1 cellular context compared by ENCODE assay signal in the genomic region with DNA sequence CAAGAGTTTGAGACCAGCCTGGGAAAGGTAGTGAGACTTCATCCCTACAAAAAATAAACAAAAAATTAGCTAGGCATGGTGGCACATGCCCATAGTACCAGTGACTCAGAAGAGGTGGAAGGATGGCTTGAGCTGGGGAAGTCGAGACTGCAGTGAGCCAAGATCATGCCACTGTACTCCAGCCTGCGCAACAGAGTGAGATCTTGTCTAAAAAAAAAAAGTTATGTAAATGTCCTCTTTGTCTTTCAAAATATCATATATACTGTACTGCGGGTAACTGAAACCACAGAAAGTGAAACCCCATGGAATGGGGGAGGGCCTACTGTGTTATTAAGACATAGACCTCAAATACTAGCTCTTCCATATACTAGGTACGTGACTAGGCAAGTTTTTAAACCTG.
TF ChIP-seq lines count a peak whose summit lies in the region.

No MANE protein-coding gene starts in this region.

TF ChIP-seq in GM12878, 131 proteins besides CTCF, POLR2A, EP300 and RAD21:
- TF ChIP-seq, protein P1, sequence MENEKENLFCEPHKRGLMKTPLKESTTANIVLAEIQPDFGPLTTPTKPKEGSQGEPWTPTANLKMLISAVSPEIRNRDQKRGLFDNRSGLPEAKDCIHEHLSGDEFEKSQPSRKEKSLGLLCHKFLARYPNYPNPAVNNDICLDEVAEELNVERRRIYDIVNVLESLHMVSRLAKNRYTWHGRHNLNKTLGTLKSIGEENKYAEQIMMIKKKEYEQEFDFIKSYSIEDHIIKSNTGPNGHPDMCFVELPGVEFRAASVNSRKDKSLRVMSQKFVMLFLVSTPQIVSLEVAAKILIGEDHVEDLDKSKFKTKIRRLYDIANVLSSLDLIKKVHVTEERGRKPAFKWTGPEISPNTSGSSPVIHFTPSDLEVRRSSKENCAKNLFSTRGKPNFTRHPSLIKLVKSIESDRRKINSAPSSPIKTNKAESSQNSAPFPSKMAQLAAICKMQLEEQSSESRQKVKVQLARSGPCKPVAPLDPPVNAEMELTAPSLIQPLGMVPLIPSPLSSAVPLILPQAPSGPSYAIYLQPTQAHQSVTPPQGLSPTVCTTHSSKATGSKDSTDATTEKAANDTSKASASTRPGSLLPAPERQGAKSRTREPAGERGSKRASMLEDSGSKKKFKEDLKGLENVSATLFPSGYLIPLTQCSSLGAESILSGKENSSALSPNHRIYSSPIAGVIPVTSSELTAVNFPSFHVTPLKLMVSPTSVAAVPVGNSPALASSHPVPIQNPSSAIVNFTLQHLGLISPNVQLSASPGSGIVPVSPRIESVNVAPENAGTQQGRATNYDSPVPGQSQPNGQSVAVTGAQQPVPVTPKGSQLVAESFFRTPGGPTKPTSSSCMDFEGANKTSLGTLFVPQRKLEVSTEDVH (IDR thresholded peaks at IDR 0.05; ENCODE audit: low read depth, partially characterized antibody): no peak
- peak; percentile 45; the same call in 1 of the 2 replicates for TF ChIP-seq NFIC (IDR thresholded peaks at IDR 0.05; ENCODE audit: low read depth, low read length)
- 0 out of 2 replicates have a peak, but pooled peaks have one; percentile 4 for TF ChIP-seq MEF2A (IDR thresholded peaks at IDR 0.05; ENCODE audit: insufficient read depth, low read depth, low read length)
- TF ChIP-seq RUNX3 (IDR thresholded peaks at IDR 0.05; ENCODE audit: low read length): peak; percentile 91
- TF ChIP-seq PML (IDR thresholded peaks at IDR 0.05; ENCODE audit: low read length): no peak; the same call in 1 of the 2 replicates
- TF ChIP-seq BRCA1 (IDR thresholded peaks at IDR 0.05; ENCODE audit: low read depth, low read length): no peak
- TF ChIP-seq BHLHE40 (IDR thresholded peaks at IDR 0.05; ENCODE audit: borderline replicate concordance in 1 of 2, low read depth in 2 of 2, low read length in 1 of 2): no peak
- TF ChIP-seq, protein P2, sequence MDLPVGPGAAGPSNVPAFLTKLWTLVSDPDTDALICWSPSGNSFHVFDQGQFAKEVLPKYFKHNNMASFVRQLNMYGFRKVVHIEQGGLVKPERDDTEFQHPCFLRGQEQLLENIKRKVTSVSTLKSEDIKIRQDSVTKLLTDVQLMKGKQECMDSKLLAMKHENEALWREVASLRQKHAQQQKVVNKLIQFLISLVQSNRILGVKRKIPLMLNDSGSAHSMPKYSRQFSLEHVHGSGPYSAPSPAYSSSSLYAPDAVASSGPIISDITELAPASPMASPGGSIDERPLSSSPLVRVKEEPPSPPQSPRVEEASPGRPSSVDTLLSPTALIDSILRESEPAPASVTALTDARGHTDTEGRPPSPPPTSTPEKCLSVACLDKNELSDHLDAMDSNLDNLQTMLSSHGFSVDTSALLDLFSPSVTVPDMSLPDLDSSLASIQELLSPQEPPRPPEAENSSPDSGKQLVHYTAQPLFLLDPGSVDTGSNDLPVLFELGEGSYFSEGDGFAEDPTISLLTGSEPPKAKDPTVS (IDR thresholded peaks at IDR 0.05; ENCODE audit: low read depth, low read length): no peak
- 0 out of 2 replicates have a peak, but pooled peaks have one; percentile 36 for TF ChIP-seq CBFB (IDR thresholded peaks at IDR 0.05; ENCODE audit: low read depth)
- TF ChIP-seq, protein P3, sequence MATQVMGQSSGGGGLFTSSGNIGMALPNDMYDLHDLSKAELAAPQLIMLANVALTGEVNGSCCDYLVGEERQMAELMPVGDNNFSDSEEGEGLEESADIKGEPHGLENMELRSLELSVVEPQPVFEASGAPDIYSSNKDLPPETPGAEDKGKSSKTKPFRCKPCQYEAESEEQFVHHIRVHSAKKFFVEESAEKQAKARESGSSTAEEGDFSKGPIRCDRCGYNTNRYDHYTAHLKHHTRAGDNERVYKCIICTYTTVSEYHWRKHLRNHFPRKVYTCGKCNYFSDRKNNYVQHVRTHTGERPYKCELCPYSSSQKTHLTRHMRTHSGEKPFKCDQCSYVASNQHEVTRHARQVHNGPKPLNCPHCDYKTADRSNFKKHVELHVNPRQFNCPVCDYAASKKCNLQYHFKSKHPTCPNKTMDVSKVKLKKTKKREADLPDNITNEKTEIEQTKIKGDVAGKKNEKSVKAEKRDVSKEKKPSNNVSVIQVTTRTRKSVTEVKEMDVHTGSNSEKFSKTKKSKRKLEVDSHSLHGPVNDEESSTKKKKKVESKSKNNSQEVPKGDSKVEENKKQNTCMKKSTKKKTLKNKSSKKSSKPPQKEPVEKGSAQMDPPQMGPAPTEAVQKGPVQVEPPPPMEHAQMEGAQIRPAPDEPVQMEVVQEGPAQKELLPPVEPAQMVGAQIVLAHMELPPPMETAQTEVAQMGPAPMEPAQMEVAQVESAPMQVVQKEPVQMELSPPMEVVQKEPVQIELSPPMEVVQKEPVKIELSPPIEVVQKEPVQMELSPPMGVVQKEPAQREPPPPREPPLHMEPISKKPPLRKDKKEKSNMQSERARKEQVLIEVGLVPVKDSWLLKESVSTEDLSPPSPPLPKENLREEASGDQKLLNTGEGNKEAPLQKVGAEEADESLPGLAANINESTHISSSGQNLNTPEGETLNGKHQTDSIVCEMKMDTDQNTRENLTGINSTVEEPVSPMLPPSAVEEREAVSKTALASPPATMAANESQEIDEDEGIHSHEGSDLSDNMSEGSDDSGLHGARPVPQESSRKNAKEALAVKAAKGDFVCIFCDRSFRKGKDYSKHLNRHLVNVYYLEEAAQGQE (IDR thresholded peaks at IDR 0.05; ENCODE audit: low read depth, low read length): no peak
- no peak for TF ChIP-seq PAX8 (IDR thresholded peaks at IDR 0.05)
- TF ChIP-seq STAT3 (IDR thresholded peaks at IDR 0.05; ENCODE audit: low read depth, low read length): no peak
- no peak for TF ChIP-seq ATF7 (IDR thresholded peaks at IDR 0.05; ENCODE audit: low read depth)
- TF ChIP-seq, protein P4, sequence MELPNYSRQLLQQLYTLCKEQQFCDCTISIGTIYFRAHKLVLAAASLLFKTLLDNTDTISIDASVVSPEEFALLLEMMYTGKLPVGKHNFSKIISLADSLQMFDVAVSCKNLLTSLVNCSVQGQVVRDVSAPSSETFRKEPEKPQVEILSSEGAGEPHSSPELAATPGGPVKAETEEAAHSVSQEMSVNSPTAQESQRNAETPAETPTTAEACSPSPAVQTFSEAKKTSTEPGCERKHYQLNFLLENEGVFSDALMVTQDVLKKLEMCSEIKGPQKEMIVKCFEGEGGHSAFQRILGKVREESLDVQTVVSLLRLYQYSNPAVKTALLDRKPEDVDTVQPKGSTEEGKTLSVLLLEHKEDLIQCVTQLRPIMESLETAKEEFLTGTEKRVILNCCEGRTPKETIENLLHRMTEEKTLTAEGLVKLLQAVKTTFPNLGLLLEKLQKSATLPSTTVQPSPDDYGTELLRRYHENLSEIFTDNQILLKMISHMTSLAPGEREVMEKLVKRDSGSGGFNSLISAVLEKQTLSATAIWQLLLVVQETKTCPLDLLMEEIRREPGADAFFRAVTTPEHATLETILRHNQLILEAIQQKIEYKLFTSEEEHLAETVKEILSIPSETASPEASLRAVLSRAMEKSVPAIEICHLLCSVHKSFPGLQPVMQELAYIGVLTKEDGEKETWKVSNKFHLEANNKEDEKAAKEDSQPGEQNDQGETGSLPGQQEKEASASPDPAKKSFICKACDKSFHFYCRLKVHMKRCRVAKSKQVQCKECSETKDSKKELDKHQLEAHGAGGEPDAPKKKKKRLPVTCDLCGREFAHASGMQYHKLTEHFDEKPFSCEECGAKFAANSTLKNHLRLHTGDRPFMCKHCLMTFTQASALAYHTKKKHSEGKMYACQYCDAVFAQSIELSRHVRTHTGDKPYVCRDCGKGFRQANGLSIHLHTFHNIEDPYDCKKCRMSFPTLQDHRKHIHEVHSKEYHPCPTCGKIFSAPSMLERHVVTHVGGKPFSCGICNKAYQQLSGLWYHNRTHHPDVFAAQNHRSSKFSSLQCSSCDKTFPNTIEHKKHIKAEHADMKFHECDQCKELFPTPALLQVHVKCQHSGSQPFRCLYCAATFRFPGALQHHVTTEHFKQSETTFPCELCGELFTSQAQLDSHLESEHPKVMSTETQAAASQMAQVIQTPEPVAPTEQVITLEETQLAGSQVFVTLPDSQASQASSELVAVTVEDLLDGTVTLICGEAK (IDR thresholded peaks at IDR 0.05; ENCODE audit: borderline replicate concordance): no peak
- TF ChIP-seq, protein P5, sequence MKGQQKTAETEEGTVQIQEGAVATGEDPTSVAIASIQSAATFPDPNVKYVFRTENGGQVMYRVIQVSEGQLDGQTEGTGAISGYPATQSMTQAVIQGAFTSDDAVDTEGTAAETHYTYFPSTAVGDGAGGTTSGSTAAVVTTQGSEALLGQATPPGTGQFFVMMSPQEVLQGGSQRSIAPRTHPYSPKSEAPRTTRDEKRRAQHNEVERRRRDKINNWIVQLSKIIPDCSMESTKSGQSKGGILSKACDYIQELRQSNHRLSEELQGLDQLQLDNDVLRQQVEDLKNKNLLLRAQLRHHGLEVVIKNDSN (IDR thresholded peaks at IDR 0.05; ENCODE audit: borderline replicate concordance, extremely low read length, insufficient read depth, low read depth, low read length): no peak
- TF ChIP-seq BCL11A (IDR thresholded peaks at IDR 0.05; ENCODE audit: low read depth, low read length): no peak
- TF ChIP-seq JUNB (IDR thresholded peaks at IDR 0.05): no peak
- no peak for TF ChIP-seq MTA3 (IDR thresholded peaks at IDR 0.05; ENCODE audit: borderline replicate concordance, low read length)
- no peak for TF ChIP-seq DPF2 (IDR thresholded peaks at IDR 0.05)
- 0 out of 2 replicates have a peak, but pooled peaks have one; percentile 18 for TF ChIP-seq ZNF384 (IDR thresholded peaks at IDR 0.05; ENCODE audit: borderline replicate concordance, low read depth, low read length)
- TF ChIP-seq FOXM1 (IDR thresholded peaks at IDR 0.05; ENCODE audit: low read depth, low read length): peak; percentile 36; the same call in 1 of the 2 replicates
